ENCODE assay signal across 32 cellular contexts in genomic region chr9:91880378-91880972, GRCh38.
"Had no signal": no experiment of that assay in that cellular context is flagged by ENCODE, and none has a peak within 500 bp of the region (broad histone marks: within the 10 kb centered on the region; RNA-seq: fewer than 3 reads in every experiment).

No MANE protein-coding gene starts in this region.

- H3K4me3 ChIP-seq: cardiac muscle cell, MG63, SJSA1 had no signal

- H3K9ac ChIP-seq: SK-N-SH had no signal

- H3K9me3 ChIP-seq: MG63, SJSA1, SK-N-SH had no signal

- H3K27ac Mint-ChIP-seq: activated CD4-positive, alpha-beta memory T cell treated with anti-CD3 and anti-CD28 coated beads for 36 hours; activated CD8-positive, alpha-beta memory T cell treated with anti-CD3 and anti-CD28 coated beads, Interleukin-2, amount 10 ng/mL, durations not matched to agents 7 days and 5 days; activated naive CD4-positive, alpha-beta T cell treated with anti-CD3 and anti-CD28 coated beads, Interleukin-2, amount 10 ng/mL, durations not matched to agents 7 days and 5 days; activated naive CD8-positive, alpha-beta T cell; activated naive CD8-positive, alpha-beta T cell treated with anti-CD3 and anti-CD28 coated beads, Interleukin-2, amount 50 U/mL, for 24 hours; T-helper 1 cell treated with Interleukin-12 subunit alpha and Interleukin-12 subunit beta and Interleukin-4 antibody, amounts not matched to agents 30 μg/mL and 1 μg/mL, for 36 hours; T-helper 2 cell treated with Interferon-gamma antibody and Interleukin-4, amounts not matched to agents 5 μg/mL and 100 μg/mL, for 36 hours; WTC11 had no signal

- H3K9me3 Mint-ChIP-seq: activated CD4-positive, alpha-beta memory T cell treated with anti-CD3 and anti-CD28 coated beads for 36 hours; activated naive CD4-positive, alpha-beta T cell treated with anti-CD3 and anti-CD28 coated beads, Interleukin-2, amount 10 ng/mL, durations not matched to agents 7 days and 5 days; activated naive CD8-positive, alpha-beta T cell treated with anti-CD3 and anti-CD28 coated beads, Interleukin-2, amount 50 U/mL, for 24 hours; central memory CD8-positive, alpha-beta T cell; T-helper 1 cell treated with Interleukin-12 subunit alpha and Interleukin-12 subunit beta and Interleukin-4 antibody, amounts not matched to agents 30 μg/mL and 1 μg/mL, for 36 hours; T-helper 2 cell treated with Interferon-gamma antibody and Interleukin-4, amounts not matched to agents 5 μg/mL and 100 μg/mL, for 36 hours had no signal

- H3K4me2 ChIP-seq: SK-N-SH had no signal

- DNase-seq: activated CD4-positive, alpha-beta memory T cell treated with anti-CD3 and anti-CD28 coated beads for 36 hours; activated CD4-positive, alpha-beta T cell treated with anti-CD3 and anti-CD28 coated beads for 4 hours; activated CD4-positive, alpha-beta T cell treated with anti-CD3 and anti-CD28 coated beads, Interleukin-2, amount 50 U/mL, for 1 hour; activated CD8-positive, alpha-beta memory T cell treated with anti-CD3 and anti-CD28 coated beads for 24 hours; activated CD8-positive, alpha-beta memory T cell treated with anti-CD3 and anti-CD28 coated beads, Interleukin-2, amount 10 ng/mL, durations not matched to agents 7 days and 5 days; activated CD8-positive, alpha-beta memory T cell treated with anti-CD3 and anti-CD28 coated beads, Interleukin-2, amount 50 U/mL, for 48 hours; activated effector memory CD4-positive, alpha-beta T cell treated with Interleukin-2 at 50 U/mL for 16 hours; activated naive CD4-positive, alpha-beta T cell treated with anti-CD3 and anti-CD28 coated beads, Interleukin-2, amount 10 ng/mL, durations not matched to agents 7 days and 5 days; activated naive CD8-positive, alpha-beta T cell treated with anti-CD3 and anti-CD28 coated beads, Interleukin-2, amount 50 U/mL, for 24 hours; activated T-cell treated with anti-CD3 and anti-CD28 coated beads, Interleukin-2, amount 50 U/mL, for 48 hours; amniotic stem cell; aorta; brain microvascular endothelial cell; Kasumi-1; KG1; MG63; NCI-H1048; NCI-H1105 treated with DMSO at 0.1 percent for 48 hours; NCI-H1436; NCI-H1694; NCI-H2029; NCI-H345; NCI-H524 treated with DMSO at 0.1 percent for 48 hours; SHP77 treated with DMSO at 0.1 percent for 48 hours; SK-N-SH had no signal

- H3K4me3 Mint-ChIP-seq: activated CD4-positive, alpha-beta memory T cell treated with anti-CD3 and anti-CD28 coated beads for 36 hours; activated CD8-positive, alpha-beta memory T cell treated with anti-CD3 and anti-CD28 coated beads, Interleukin-2, amount 10 ng/mL, durations not matched to agents 7 days and 5 days; activated naive CD4-positive, alpha-beta T cell treated with anti-CD3 and anti-CD28 coated beads, Interleukin-2, amount 10 ng/mL, durations not matched to agents 7 days and 5 days; activated naive CD8-positive, alpha-beta T cell; activated naive CD8-positive, alpha-beta T cell treated with anti-CD3 and anti-CD28 coated beads, Interleukin-2, amount 50 U/mL, for 24 hours; central memory CD8-positive, alpha-beta T cell; T-helper 1 cell treated with Interleukin-12 subunit alpha and Interleukin-12 subunit beta and Interleukin-4 antibody, amounts not matched to agents 30 μg/mL and 1 μg/mL, for 36 hours; T-helper 2 cell treated with Interferon-gamma antibody and Interleukin-4, amounts not matched to agents 5 μg/mL and 100 μg/mL, for 36 hours; WTC11 had no signal

- H3K27ac ChIP-seq: brain microvascular endothelial cell, cardiac muscle cell, SJSA1 had no signal

- H3K4me1 Mint-ChIP-seq: activated naive CD4-positive, alpha-beta T cell treated with anti-CD3 and anti-CD28 coated beads, Interleukin-2, amount 10 ng/mL, durations not matched to agents 7 days and 5 days; activated naive CD8-positive, alpha-beta T cell treated with anti-CD3 and anti-CD28 coated beads, Interleukin-2, amount 50 U/mL, for 24 hours; central memory CD8-positive, alpha-beta T cell had no signal

- H3K36me3 ChIP-seq: brain microvascular endothelial cell, cardiac muscle cell, MG63, SJSA1 had no signal

- H3K36me3 Mint-ChIP-seq: activated CD4-positive, alpha-beta memory T cell treated with anti-CD3 and anti-CD28 coated beads for 36 hours; activated CD8-positive, alpha-beta memory T cell treated with anti-CD3 and anti-CD28 coated beads, Interleukin-2, amount 10 ng/mL, durations not matched to agents 7 days and 5 days; activated naive CD4-positive, alpha-beta T cell treated with anti-CD3 and anti-CD28 coated beads, Interleukin-2, amount 10 ng/mL, durations not matched to agents 7 days and 5 days; activated naive CD8-positive, alpha-beta T cell had no signal

- H3K27me3 ChIP-seq: brain microvascular endothelial cell, cardiac muscle cell, MG63, SJSA1 had no signal

- H3K4me1 ChIP-seq: SJSA1 had no signal
